18 cellular contexts compared by ENCODE assay signal in the genomic region with DNA sequence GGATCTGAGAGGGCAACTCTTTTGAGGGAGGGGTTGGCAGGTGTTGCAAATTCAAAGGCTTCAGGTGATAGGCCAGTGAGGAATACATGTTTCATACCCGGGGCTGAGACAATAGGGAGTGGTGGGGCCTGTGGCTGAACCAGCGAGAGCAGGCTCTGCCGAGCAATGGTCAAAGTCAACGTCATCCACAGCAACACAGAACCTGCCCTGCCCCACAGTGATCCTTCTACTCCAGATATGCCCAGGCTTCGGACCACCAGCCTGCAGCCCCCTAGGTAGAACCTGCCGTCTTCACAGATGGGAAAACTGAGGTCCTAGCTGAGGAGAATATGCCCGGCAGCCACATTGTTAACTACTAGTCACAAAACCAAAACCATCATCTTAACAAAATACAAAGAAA. TPM values are rescaled to one million over a fixed set of nuclear protein-coding genes. Genes with fewer than 3 reads are reported as not detected.
DNase-seq lines count a peak whose midpoint lies in the region; ATAC-seq and TF ChIP-seq lines count a peak whose summit lies in the region.
"Had no signal": no experiment of that assay in that cellular context is flagged by ENCODE, and none has a peak within 500 bp of the region (broad histone marks: within the 10 kb centered on the region; RNA-seq: fewer than 3 reads in every experiment).

No MANE protein-coding gene starts in this region.

- no peaks in the 10 kb centered on the region for H3K27me3 Mint-ChIP-seq in dendritic cell treated with granulocyte-macrophage colony-stimulating factor and Interleukin-4, amounts not matched to agents 40 ng/mL and 50 ng/mL, for 4 days
- no peaks in the 10 kb centered on the region for H3K27me3 Mint-ChIP-seq in progenitor cell of endocrine pancreas

- H3K4me3 ChIP-seq in H7 (ENCODE audit: insufficient read depth, low read depth, low read length) (no peak overlapping the region), right lobe of liver (peak overlapping the region in 2 of 3 donors; percentile 90 to 93), tibial nerve (no peak overlapping the region)
- H3K4me3 ChIP-seq: BLaER1 had no signal

- TF ChIP-seq POLR2A in right lobe of liver (IDR thresholded peaks at IDR 0.05), result no peak
- TF ChIP-seq POLR2A in tibial nerve (IDR thresholded peaks at IDR 0.05), result no peak

- H3K9me3 ChIP-seq in right lobe of liver (no peaks in the 10 kb centered on the region), tibial nerve (no peaks in the 10 kb centered on the region)
- H3K9me3 ChIP-seq: BLaER1 had no signal

- DNase-seq in H7 (peak; percentile 4), right lobe of liver (peak in 2 of 3 donors; percentile 48 to 56), tibial nerve (ENCODE audit: low spot score in 2 of 2) (no peak), left colon (no peak), NCI-H446 treated with DMSO at 0.1 percent for 48 hours (lab: John Stamatoyannopoulos, UW) (no peak), progenitor cell of endocrine pancreas (ENCODE audit: low spot score, unreplicated experiment) (no peak)
- DNase-seq in stimulated activated CD4-positive, alpha-beta T cell treated with anti-CD3 and anti-CD28 coated beads, Interleukin-2, amount 100 ng/mL, for 48 hours, result no peak
- DNase-seq: DMS79, NCI-H187 treated with DMSO at 0.1 percent for 48 hours, NCI-H226, NCI-H524 treated with DMSO at 0.1 percent for 48 hours, SHP77 had no signal

- TF ChIP-seq EP300 in tibial nerve (IDR thresholded peaks at IDR 0.05), result no peak

- H3K4me1 Mint-ChIP-seq in dendritic cell treated with granulocyte-macrophage colony-stimulating factor and Interleukin-4, amounts not matched to agents 40 ng/mL and 50 ng/mL, for 4 days (ENCODE audit: low read depth), result peaks cover 62% of the 10 kb centered on the region
- peaks cover 34% of the 10 kb centered on the region for H3K4me1 Mint-ChIP-seq in progenitor cell of endocrine pancreas (ENCODE audit: low read depth)

- TF ChIP-seq CTCF in right lobe of liver (IDR thresholded peaks at IDR 0.05) (no peak), tibial nerve (IDR thresholded peaks at IDR 0.05) (no peak), progenitor cell of endocrine pancreas (IDR thresholded peaks at IDR 0.05; ENCODE audit: unreplicated experiment) (no peak)

- H3K4me1 ChIP-seq in right lobe of liver, result peaks cover 0 to 37% (median 6%) of the 10 kb centered on the region in 4 donors
- peaks cover 0 to 32% (median 7%) of the 10 kb centered on the region in 4 donors for H3K4me1 ChIP-seq in tibial nerve
- H3K4me1 ChIP-seq: BLaER1 had no signal

- H3K27ac Mint-ChIP-seq in dendritic cell treated with granulocyte-macrophage colony-stimulating factor and Interleukin-4, amounts not matched to agents 40 ng/mL and 50 ng/mL, for 4 days, result peak overlapping the region; percentile 76
- no peak overlapping the region for H3K27ac Mint-ChIP-seq in progenitor cell of endocrine pancreas

- 27% methylated on average over 3 of the region's 7 CpGs for WGBS in right lobe of liver (ENCODE audit: insufficient coverage, low coverage, low lambda C conversion rate, missing lambda C conversion rate)
- WGBS in tibial nerve, 2 donors, result 93 to 96% methylated on average over 7 of the region's 7 CpGs

- H3K36me3 ChIP-seq in H7 (replicated peaks; ENCODE audit: control insufficient read depth, insufficient read depth, low read length) (no peaks in the 10 kb centered on the region), right lobe of liver (peaks cover 0 to 76% (median 43%) of the 10 kb centered on the region in 4 donors), tibial nerve (no peaks in the 10 kb centered on the region)
- H3K36me3 ChIP-seq: BLaER1 had no signal

- no peak overlapping the region for H3K4me3 Mint-ChIP-seq in dendritic cell treated with granulocyte-macrophage colony-stimulating factor and Interleukin-4, amounts not matched to agents 40 ng/mL and 50 ng/mL, for 4 days
- H3K4me3 Mint-ChIP-seq in progenitor cell of endocrine pancreas (ENCODE audit: low read depth), result no peak overlapping the region

- H3K36me3 Mint-ChIP-seq in dendritic cell treated with granulocyte-macrophage colony-stimulating factor and Interleukin-4, amounts not matched to agents 40 ng/mL and 50 ng/mL, for 4 days (ENCODE audit: low read depth), result peaks cover 27% of the 10 kb centered on the region
- H3K36me3 Mint-ChIP-seq in progenitor cell of endocrine pancreas (ENCODE audit: insufficient read depth), result peaks cover 9% of the 10 kb centered on the region

- no peaks in the 10 kb centered on the region for H3K9me3 Mint-ChIP-seq in dendritic cell treated with granulocyte-macrophage colony-stimulating factor and Interleukin-4, amounts not matched to agents 40 ng/mL and 50 ng/mL, for 4 days
- no peaks in the 10 kb centered on the region for H3K9me3 Mint-ChIP-seq in progenitor cell of endocrine pancreas (ENCODE audit: low read depth)

- H3K27me3 ChIP-seq in H7 (ENCODE audit: control insufficient read depth, insufficient read depth, low read length) (no peaks in the 10 kb centered on the region), right lobe of liver (no peaks in the 10 kb centered on the region), tibial nerve (no peaks in the 10 kb centered on the region)
- H3K27me3 ChIP-seq: BLaER1 had no signal

- ATAC-seq in right lobe of liver (no peak), left colon (no peak)

- intact Hi-C loops in dendritic cell treated with granulocyte-macrophage colony-stimulating factor and Interleukin-4, amounts not matched to agents 40 ng/mL and 50 ng/mL, for 4 days (cut with micrococcal nuclease), result no loop called here
- intact Hi-C loops in right lobe of liver (cut with DNase I) (no loop called here), left colon (cut with DNase I, micrococcal nuclease) (no loop called here)

- peak overlapping the region; percentile 90 to 97 (median 96) for H3K27ac ChIP-seq in right lobe of liver
- H3K27ac ChIP-seq in tibial nerve, result peak overlapping the region in 3 of 4 donors; percentile 28 to 76 (median 60)
- H3K27ac ChIP-seq: BLaER1, KMS-11 had no signal

RNA-seq across cellular contexts. Expression of a gene that starts 4.1 kb away (rescaled TPM):
- total RNA-seq in H7 (2014; rRNA removed; shearing (Covaris generic)), result 0.18 TPM in 1 of 2 replicates, not detected in the other
- total RNA-seq in right lobe of liver (over 10,000 TPM; 18,575 to 39,670 (median 31,917) TPM), tibial nerve (10 to 100 TPM in 2 of 4 donors, 1 to 10 TPM in 2; 5.7 to 13.9 (median 9.0) TPM), left colon (100 to 1,000 TPM; 185 to 197 TPM), progenitor cell of endocrine pancreas (411 and 431 TPM in 2 replicates)
- total RNA-seq: A673, H1 had no signal

RNA-seq across cellular contexts. Expression of a gene that starts 17.8 kb away (rescaled TPM):
- not detected in 2 replicates for total RNA-seq in H7 (2014; rRNA removed; shearing (Covaris generic))
- total RNA-seq in right lobe of liver (not detected), tibial nerve (not detected), left colon (not detected), progenitor cell of endocrine pancreas (not detected in 2 replicates)
- total RNA-seq: A673, H1, RPMI7951 had no signal

Comparison
In these comparisons a context has a peak if more than half of its experiments do, and no peak if none do; other contexts are left out.
1. DNase-seq: peak in H7 (single experiment) and right lobe of liver (2 of 3); none in tibial nerve (0 of 2), left colon (0 of 2), NCI-H446 treated with DMSO at 0.1 percent for 48 hours (single experiment), stimulated activated CD4-positive, alpha-beta T cell treated with anti-CD3 and anti-CD28 coated beads, Interleukin-2, amount 100 ng/mL, for 48 hours (0 of 2) and progenitor cell of endocrine pancreas (single experiment).
2. H3K4me3 ChIP-seq: peak in right lobe of liver (2 of 3); none in H7 (single experiment) and tibial nerve (0 of 4).
3. RNA of a gene that starts 4.1 kb away (total RNA-seq): 18,575 to 39,670 TPM in right lobe of liver; 411 to 431 TPM in progenitor cell of endocrine pancreas, 185 to 197 TPM in left colon, 5.7 to 13.9 TPM in tibial nerve and 0.18 TPM in H7; every median in the first group is over 10 times any median in the second.